8 cellular contexts compared by ENCODE assay signal in the genomic region with DNA sequence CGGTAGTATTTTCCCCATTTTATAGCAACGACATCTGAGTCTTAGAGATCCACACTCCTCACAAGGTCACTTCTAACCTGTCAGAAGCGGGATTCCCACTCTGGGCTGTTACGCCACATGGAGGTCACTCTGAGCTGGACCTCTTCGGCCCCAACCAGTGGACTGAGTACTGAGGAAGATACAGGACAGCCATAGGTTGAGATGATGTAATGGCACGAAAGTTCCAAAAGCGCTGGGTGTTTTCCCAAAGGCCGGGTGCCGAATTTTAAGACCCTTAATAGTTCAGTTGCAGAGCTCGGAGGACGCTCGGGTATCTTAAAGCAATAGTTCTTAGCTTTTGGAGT. TPM values are rescaled to one million over a fixed set of nuclear protein-coding genes. Genes with fewer than 3 reads are reported as not detected.
DNase-seq lines count a peak whose midpoint lies in the region; ATAC-seq and TF ChIP-seq lines count a peak whose summit lies in the region.

No MANE protein-coding gene starts in this region.

- H3K4me2 ChIP-seq in SK-N-SH, result peak overlapping the region; percentile 92

- peaks cover 42% of the 10 kb centered on the region for H3K79me2 ChIP-seq in SK-N-SH (ENCODE audit: insufficient read depth)

- H3F3A ChIP-seq in SK-N-SH (replicated peaks; ENCODE audit: insufficient read depth), result peaks cover 3% of the 10 kb centered on the region

- no peaks in the 10 kb centered on the region for H3K9me3 ChIP-seq in SK-N-SH

- CTCF ChIA-PET in SK-N-SH (lab: Yijun Ruan, JAX), result interaction anchor here (1.1 to 2.0 kb wide), 6 partner anchors 17 to 397 kb away, joined by 3 to 5 read pairs (median 4); no protein-coding TSS in a partner anchor

- no peaks in the 10 kb centered on the region for H3K9me2 ChIP-seq in SK-N-SH

- H3K27ac ChIP-seq in SK-N-SH (ENCODE audit: low read depth in 2 of 2, low read length in 1 of 2), result peak overlapping the region; percentile 68 to 89; a peak in 3 of 4 replicates

- H3K36me3 Mint-ChIP-seq in natural killer cell, result peaks cover 11% of the 10 kb centered on the region

- H3K27me3 ChIP-seq in SK-N-SH (ENCODE audit: insufficient read depth), result no peaks in the 10 kb centered on the region

- H3K4me1 ChIP-seq in SK-N-SH (ENCODE audit: control insufficient read depth in 1 of 2, insufficient read depth in 2 of 2, low read depth in 1 of 2, low read length in 1 of 2), result peaks cover 8 to 10% of the 10 kb centered on the region in 2 experiments; a peak in 3 of 4 replicates

- H3K36me3 ChIP-seq in SK-N-SH (replicated peaks in 1 of 2; ENCODE audit: control insufficient read depth in 1 of 2, insufficient read depth in 2 of 2, low read length in 1 of 2), result peaks cover 37% of the 10 kb centered on the region in 2 experiments

- H3K4me3 ChIP-seq in SK-N-SH (ENCODE audit: low read depth in 2 of 2, low read length in 1 of 2) (peak overlapping the region; percentile 96 to 100), epithelial cell of proximal tubule (ENCODE audit: low read depth, low read length) (peak overlapping the region; percentile 83)

- H3K27me3 Mint-ChIP-seq in natural killer cell (ENCODE audit: low read depth in 2 of 2), result peaks cover 8 to 11% of the 10 kb centered on the region in 2 donors

- peak overlapping the region; percentile 97 for H3K9ac ChIP-seq in SK-N-SH

- peak overlapping the region; percentile 98 for H3K27ac Mint-ChIP-seq in natural killer cell

- H2AFZ ChIP-seq in SK-N-SH (ENCODE audit: low read depth), result peak overlapping the region; percentile 54; the same call in 1 of the 2 replicates

- H3K9me3 Mint-ChIP-seq in natural killer cell, result no peaks in the 10 kb centered on the region

- intact Hi-C loops in natural killer cell (cut with micrococcal nuclease), result no loop called here

- TF ChIP-seq EP300 in SK-N-SH (IDR thresholded peaks at IDR 0.05; ENCODE audit: borderline replicate concordance in 1 of 2, low read depth in 1 of 2, low read length in 1 of 2), result no peak

- H3K4me3 Mint-ChIP-seq in natural killer cell, result peak overlapping the region; percentile 95

- TF ChIP-seq CTCF in SK-N-SH (IDR thresholded peaks at IDR 0.05) (no peak), epithelial cell of proximal tubule (conservative IDR thresholded peaks at IDR 0.05; ENCODE audit: low read depth, low read length) (no peak), natural killer cell (IDR thresholded peaks at IDR 0.05) (no peak)

- peak; percentile 35 for DNase-seq in A172 (ENCODE audit: low spot score)
- peak; percentile 20 for DNase-seq in SK-N-SH
- no peak for DNase-seq in epithelial cell of proximal tubule (ENCODE audit: low read depth)
- no peak for DNase-seq in natural killer cell
- DNase-seq in NCI-H2171 (lab: John Stamatoyannopoulos, UW), result no peak
- no peak for DNase-seq in NCI-H1105 (lab: John Stamatoyannopoulos, UW)

- H4K20me1 ChIP-seq in SK-N-SH (ENCODE audit: insufficient read depth), result no peaks in the 10 kb centered on the region

- no peak for TF ChIP-seq RAD21 in SK-N-SH (IDR thresholded peaks at IDR 0.05; ENCODE audit: low read length)

- POLR2A ChIA-PET in SK-N-SH (lab: Yijun Ruan, JAX), result no interaction called here

- under 1% methylated on average over 12 of the region's 12 CpGs for WGBS in SK-N-SH (ENCODE audit: low lambda C conversion rate)

- ATAC-seq in GM21423 (IDR thresholded peaks at IDR 0.05; ENCODE audit: unreplicated experiment) (peak; percentile 0), natural killer cell (peak in 1 of 3 donors; percentile 0), HG03354 (IDR thresholded peaks at IDR 0.05; ENCODE audit: poor library complexity, severe bottlenecking, unreplicated experiment) (no peak)

- peaks cover 31 to 32% of the 10 kb centered on the region in 2 donors for H3K4me1 Mint-ChIP-seq in natural killer cell

TF ChIP-seq in SK-N-SH, 30 proteins besides CTCF, POLR2A, EP300 and RAD21:
- no peak for TF ChIP-seq POLR2AphosphoS5 (IDR thresholded peaks at IDR 0.05; ENCODE audit: low read depth, low read length)
- TF ChIP-seq MXI1 (IDR thresholded peaks at IDR 0.05; ENCODE audit: low read depth, low read length), result peak; percentile 60; the same call in 1 of the 2 replicates

RNA-seq across cellular contexts. Expression of a gene that starts 0.7 kb away (rescaled TPM):
- 364 and 445 TPM in 2 replicates for total RNA-seq in A172 (2014; rRNA removed; shearing (Covaris generic))
- 113 and 172 TPM in 2 replicates for polyA plus RNA-seq in SK-N-SH (2012; rRNA removed)
- 165 and 168 TPM in 2 replicates for polyA plus RNA-seq in SK-N-SH (2012; cell fraction: cytosol; rRNA removed)
- 33.6 and 75.5 TPM in 2 replicates for polyA plus RNA-seq in SK-N-SH (2012; cell fraction: nucleus; rRNA removed)
- 174 and 187 TPM in 2 replicates for total RNA-seq in epithelial cell of proximal tubule
- 10 to 100 TPM; 84.3 to 89.3 (median 87.9) TPM for total RNA-seq in natural killer cell

RNA-seq across cellular contexts. Expression of a gene that starts 33.6 kb away (rescaled TPM):
- total RNA-seq in A172 (2014; rRNA removed; shearing (Covaris generic)), result not detected in 2 replicates
- not detected in 2 replicates for polyA plus RNA-seq in SK-N-SH (2012; rRNA removed)
- not detected in 2 replicates for polyA plus RNA-seq in SK-N-SH (2012; cell fraction: cytosol; rRNA removed)
- polyA plus RNA-seq in SK-N-SH (2012; cell fraction: nucleus; rRNA removed), result not detected in 2 replicates
- total RNA-seq in epithelial cell of proximal tubule (1.0 TPM in 1 of 2 replicates, not detected in the other), natural killer cell (not detected)

RNA-seq across cellular contexts. Expression of a gene that starts 54.3 kb away (rescaled TPM):
- not detected in 2 replicates for total RNA-seq in A172 (2014; rRNA removed; shearing (Covaris generic))
- 0.02 and 0.05 TPM in 2 replicates for polyA plus RNA-seq in SK-N-SH (2012; rRNA removed)
- 0.05 and 0.10 TPM in 2 replicates for polyA plus RNA-seq in SK-N-SH (2012; cell fraction: cytosol; rRNA removed)
- polyA plus RNA-seq in SK-N-SH (2012; cell fraction: nucleus; rRNA removed), result 0.18 TPM in 2 replicates
- total RNA-seq in epithelial cell of proximal tubule (1.1 and 2.5 TPM in 2 replicates), natural killer cell (1 to 10 TPM; 4.0 to 9.5 (median 6.5) TPM)

Comparison
In these comparisons a context has a peak if more than half of its experiments do, and no peak if none do; other contexts are left out.
1. DNase-seq: peak in A172 (single experiment) and SK-N-SH (single experiment); none in epithelial cell of proximal tubule (single experiment), natural killer cell (single experiment), NCI-H2171 (single experiment) and NCI-H1105 (single experiment).